9 cellular contexts compared by ENCODE assay signal in the genomic region with DNA sequence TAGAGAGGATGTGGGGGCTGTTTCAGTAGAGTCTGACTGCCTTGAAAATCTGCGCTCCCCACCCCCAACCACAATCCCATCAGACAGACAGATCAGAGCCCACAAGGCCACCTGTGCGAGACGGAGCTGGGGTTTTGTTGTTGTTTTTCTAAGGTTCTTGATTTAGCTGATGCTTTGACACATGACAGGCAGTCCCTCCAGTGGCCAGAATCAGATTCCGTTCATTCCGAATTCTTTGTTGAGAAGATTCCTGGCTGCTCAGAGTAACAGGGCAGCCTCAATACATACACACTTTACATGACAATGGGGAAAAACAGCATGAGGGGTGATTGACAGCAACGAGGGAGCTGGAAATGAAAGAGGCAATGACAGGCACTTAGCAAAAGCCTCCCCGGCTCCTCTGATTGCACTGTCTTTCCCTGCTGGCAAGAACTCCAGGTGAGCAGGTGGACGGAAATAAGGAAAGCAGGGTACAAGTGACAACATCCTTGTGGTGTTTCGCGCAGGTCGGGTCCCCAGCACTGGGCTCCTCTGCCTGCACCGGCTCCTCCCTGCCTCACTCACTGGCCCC.
DNase-seq lines count a peak whose midpoint lies in the region; ATAC-seq and TF ChIP-seq lines count a peak whose summit lies in the region.
"Had no signal": no experiment of that assay in that cellular context is flagged by ENCODE, and none has a peak within 500 bp of the region (broad histone marks: within the 10 kb centered on the region; RNA-seq: fewer than 3 reads in every experiment).

No MANE protein-coding gene starts in this region.

- H3K23ac ChIP-seq in IMR-90 (ENCODE audit: low read depth, low read length) = no peak overlapping the region

- ATAC-seq in GM18907 (IDR thresholded peaks at IDR 0.05; ENCODE audit: unreplicated experiment) (peak; percentile 47), IMR-90 (ENCODE audit: low read depth) (no peak), HG03439 (IDR thresholded peaks at IDR 0.05; ENCODE audit: unreplicated experiment) (no peak), left ventricle myocardium superior (no peak)

- H3K27ac Mint-ChIP-seq in activated naive CD8-positive, alpha-beta T cell = no peak overlapping the region
- H3K27ac Mint-ChIP-seq in neural crest cell (ENCODE audit: unreplicated experiment) = peak overlapping the region; percentile 52

- BruUV-seq in IMR-90 (replicated peaks; lab: Mats Ljungman, UMichigan) = no TSS peak

- H3K36me3 Mint-ChIP-seq in activated naive CD8-positive, alpha-beta T cell = peaks cover 2% of the 10 kb centered on the region
- H3K36me3 Mint-ChIP-seq in neural crest cell (ENCODE audit: low read depth) = peaks cover 5% of the 10 kb centered on the region

- H4K91ac ChIP-seq in IMR-90 (ENCODE audit: insufficient read depth, low read depth, low read length) = no peak overlapping the region

- H2BK120ac ChIP-seq in IMR-90 (ENCODE audit: low read depth, low read length) = no peak overlapping the region

- no peak overlapping the region for H3K4me3 ChIP-seq in IMR-90 (ENCODE audit: insufficient read depth, low read depth, low read length)
- H3K4me3 ChIP-seq: left ventricle myocardium inferior had no signal

- CTCF ChIA-PET in IMR-90 (lab: Yijun Ruan, JAX) = no interaction called here

- no peak overlapping the region for H4K5ac ChIP-seq in IMR-90 (ENCODE audit: low read depth, low read length)

- no peak overlapping the region for H3K56ac ChIP-seq in IMR-90 (ENCODE audit: extremely low read depth, insufficient read depth, low read length)

- no peaks in the 10 kb centered on the region; a peak in 2 of 4 replicates for H3K79me1 ChIP-seq in IMR-90 (ENCODE audit: low read depth in 1 of 2, low read length in 2 of 2)

- no peaks in the 10 kb centered on the region for H3K4me1 ChIP-seq in IMR-90 (ENCODE audit: control insufficient read depth, insufficient read depth, low read length)

- H3K4ac ChIP-seq in IMR-90 (ENCODE audit: low read depth, low read length) = no peak overlapping the region

- intact Hi-C loops in IMR-90 (cut with micrococcal nuclease) (no loop called here), left ventricle myocardium superior (cut with micrococcal nuclease) (no loop called here)

- no peaks in the 10 kb centered on the region for H3K9me1 ChIP-seq in IMR-90 (ENCODE audit: insufficient read depth, low read length)

- no peak overlapping the region for H3K4me2 ChIP-seq in IMR-90 (ENCODE audit: low read depth, low read length)

- POLR2A ChIA-PET in IMR-90 (lab: Charles Lee; ENCODE audit: unreplicated experiment) = no interaction called here

- no peak overlapping the region for H2AFZ ChIP-seq in IMR-90 (replicated peaks; ENCODE audit: low read length, poor library complexity)

- DNase-seq in IMR-90 = no peak
- no peak for DNase-seq in neural crest cell (ENCODE audit: low read depth, low spot score)
- no peak for DNase-seq in inferior parietal cortex (ENCODE audit: extremely low spot score)
- DNase-seq in Kasumi-1 (lab: John Stamatoyannopoulos, UW) = no peak
- DNase-seq in left ventricle myocardium superior = no peak
- DNase-seq: left ventricle myocardium inferior had no signal

- H4K20me1 ChIP-seq in IMR-90 (ENCODE audit: insufficient read depth, low read length) = no peaks in the 10 kb centered on the region

- TF ChIP-seq RAD21 in IMR-90 (IDR thresholded peaks at IDR 0.05; ENCODE audit: low read length) = no peak

- dilution Hi-C loops in IMR-90 (cut with HindIII; ENCODE audit: low sequenced_read_pairs, unreplicated experiment) = no loop called here

- H3K14ac ChIP-seq in IMR-90 (replicated peaks; ENCODE audit: low read depth, low read length) = no peak overlapping the region

- H2BK20ac ChIP-seq in IMR-90 (ENCODE audit: low read depth, low read length) = no peak overlapping the region

- peak overlapping the region; percentile 31 for H2AK9ac ChIP-seq in IMR-90 (replicated peaks; ENCODE audit: low read depth, low read length, poor library complexity)

- H4K8ac ChIP-seq in IMR-90 (ENCODE audit: low read depth in 2 of 2, low read length in 2 of 2) = no peak overlapping the region

- H3K27ac ChIP-seq in IMR-90 (ENCODE audit: insufficient read depth, low read length) = no peak overlapping the region
- H3K27ac ChIP-seq: left ventricle myocardium inferior had no signal

- TF ChIP-seq CTCF in IMR-90 (conservative IDR thresholded peaks at IDR 0.05; ENCODE audit: low read depth, low read length) (no peak), neural crest cell (conservative IDR thresholded peaks at IDR 0.05) (peak; percentile 44)

- no peaks in the 10 kb centered on the region for H3K27me3 Mint-ChIP-seq in activated naive CD8-positive, alpha-beta T cell
- H3K27me3 Mint-ChIP-seq in neural crest cell (ENCODE audit: low read depth) = no peaks in the 10 kb centered on the region

- no peaks in the 10 kb centered on the region for H3K9me3 ChIP-seq in IMR-90 (ENCODE audit: control insufficient read depth, insufficient read depth, low read length)
- H3K9me3 ChIP-seq: left ventricle myocardium inferior had no signal

- peaks cover 58% of the 10 kb centered on the region for H3K4me1 Mint-ChIP-seq in activated naive CD8-positive, alpha-beta T cell (ENCODE audit: low read depth)
- peaks cover 15% of the 10 kb centered on the region for H3K4me1 Mint-ChIP-seq in neural crest cell

- H3K9ac ChIP-seq in IMR-90 (ENCODE audit: low read depth, low read length) = no peak overlapping the region

- H3K9me3 Mint-ChIP-seq in activated naive CD8-positive, alpha-beta T cell (ENCODE audit: low read depth) = no peaks in the 10 kb centered on the region
- no peaks in the 10 kb centered on the region for H3K9me3 Mint-ChIP-seq in neural crest cell

- peaks cover 48% of the 10 kb centered on the region for H3K36me3 ChIP-seq in IMR-90 (ENCODE audit: control insufficient read depth, insufficient read depth, low read length)

- no peak overlapping the region for H2AK5ac ChIP-seq in IMR-90 (ENCODE audit: low read depth, low read length)

- in situ Hi-C loops in IMR-90 (cut with MboI; ENCODE audit: low sequenced_read_pairs) = no loop called here

- 85% methylated on average over 5 of the region's 12 CpGs; no CpG with 5 or more reads in 1 of the 2 experiments for WGBS in IMR-90 (ENCODE audit: extremely low coverage in 2 of 2, insufficient read length in 1 of 2), 2 experiments

- no peaks in the 10 kb centered on the region for H3K27me3 ChIP-seq in IMR-90 (ENCODE audit: control insufficient read depth, insufficient read depth, low read length)

- H2BK15ac ChIP-seq in IMR-90 (ENCODE audit: low read depth, low read length) = no peak overlapping the region

- no peak overlapping the region for H3K18ac ChIP-seq in IMR-90 (ENCODE audit: low read depth, low read length)

- H2BK5ac ChIP-seq in IMR-90 (ENCODE audit: low read depth, low read length, poor library complexity, severe bottlenecking) = no peak overlapping the region

- peak overlapping the region; percentile 21 for H3K4me3 Mint-ChIP-seq in activated naive CD8-positive, alpha-beta T cell
- H3K4me3 Mint-ChIP-seq in neural crest cell = peak overlapping the region; percentile 3

- TF ChIP-seq POLR2A in IMR-90 (IDR thresholded peaks at IDR 0.05; ENCODE audit: low read depth, low read length) = no peak

TF ChIP-seq in IMR-90, 13 proteins besides CTCF, POLR2A, EP300 and RAD21:
- TF ChIP-seq RCOR1 (IDR thresholded peaks at IDR 0.05; ENCODE audit: insufficient replicate concordance, low read length) = no peak
- TF ChIP-seq BHLHE40 (IDR thresholded peaks at IDR 0.05; ENCODE audit: low read depth, low read length) = no peak
- no peak for TF ChIP-seq MAFK (IDR thresholded peaks at IDR 0.05; ENCODE audit: low read depth, low read length)
- TF ChIP-seq NFE2L2 (IDR thresholded peaks at IDR 0.05; ENCODE audit: low read depth, low read length) = no peak
- no peak for TF ChIP-seq FOS (IDR thresholded peaks at IDR 0.05; ENCODE audit: low read depth, low read length)
- TF ChIP-seq, protein P1, sequence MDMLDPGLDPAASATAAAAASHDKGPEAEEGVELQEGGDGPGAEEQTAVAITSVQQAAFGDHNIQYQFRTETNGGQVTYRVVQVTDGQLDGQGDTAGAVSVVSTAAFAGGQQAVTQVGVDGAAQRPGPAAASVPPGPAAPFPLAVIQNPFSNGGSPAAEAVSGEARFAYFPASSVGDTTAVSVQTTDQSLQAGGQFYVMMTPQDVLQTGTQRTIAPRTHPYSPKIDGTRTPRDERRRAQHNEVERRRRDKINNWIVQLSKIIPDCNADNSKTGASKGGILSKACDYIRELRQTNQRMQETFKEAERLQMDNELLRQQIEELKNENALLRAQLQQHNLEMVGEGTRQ (IDR thresholded peaks at IDR 0.05; ENCODE audit: low read depth, low read length) = no peak
- TF ChIP-seq, protein P2, sequence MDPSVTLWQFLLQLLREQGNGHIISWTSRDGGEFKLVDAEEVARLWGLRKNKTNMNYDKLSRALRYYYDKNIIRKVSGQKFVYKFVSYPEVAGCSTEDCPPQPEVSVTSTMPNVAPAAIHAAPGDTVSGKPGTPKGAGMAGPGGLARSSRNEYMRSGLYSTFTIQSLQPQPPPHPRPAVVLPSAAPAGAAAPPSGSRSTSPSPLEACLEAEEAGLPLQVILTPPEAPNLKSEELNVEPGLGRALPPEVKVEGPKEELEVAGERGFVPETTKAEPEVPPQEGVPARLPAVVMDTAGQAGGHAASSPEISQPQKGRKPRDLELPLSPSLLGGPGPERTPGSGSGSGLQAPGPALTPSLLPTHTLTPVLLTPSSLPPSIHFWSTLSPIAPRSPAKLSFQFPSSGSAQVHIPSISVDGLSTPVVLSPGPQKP (IDR thresholded peaks at IDR 0.05; ENCODE audit: borderline replicate concordance, low read depth, low read length) = no peak
- TF ChIP-seq MAZ (IDR thresholded peaks at IDR 0.05; ENCODE audit: borderline replicate concordance, low read depth, low read length) = no peak
- TF ChIP-seq SMC3 (IDR thresholded peaks at IDR 0.05; ENCODE audit: low read depth, low read length) = no peak
- no peak for TF ChIP-seq RFX5 (IDR thresholded peaks at IDR 0.05; ENCODE audit: low read depth, low read length)
- TF ChIP-seq CEBPB (IDR thresholded peaks at IDR 0.05; ENCODE audit: low read depth, low read length) = no peak
- TF ChIP-seq MXI1 (IDR thresholded peaks at IDR 0.05; ENCODE audit: borderline replicate concordance, low read depth, low read length) = no peak
- TF ChIP-seq CHD1 (IDR thresholded peaks at IDR 0.05; ENCODE audit: low read depth, low read length) = no peak
